In the genomic region with DNA sequence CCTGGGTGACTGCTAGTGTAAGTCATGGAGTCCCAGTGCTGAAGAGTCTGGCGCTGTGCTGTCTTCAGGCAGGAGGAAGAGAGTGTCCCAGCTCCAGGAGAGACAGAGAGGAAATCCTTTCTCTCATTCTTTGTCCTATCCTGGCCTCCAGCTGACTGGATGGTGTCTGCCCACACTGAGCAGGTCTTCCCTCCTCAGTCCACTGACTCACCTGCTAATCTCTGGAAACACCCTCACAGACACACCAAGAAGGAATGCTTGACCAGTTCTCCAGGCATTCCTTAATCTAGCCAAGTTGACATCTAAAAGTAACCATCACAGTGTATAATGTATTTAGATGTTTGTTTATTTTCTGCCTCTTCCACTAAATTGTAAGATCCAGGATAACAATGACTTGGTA, we compare ENCODE assay signal across 1 cellular context.
TF ChIP-seq lines count a peak whose summit lies in the region.

No MANE protein-coding gene starts in this region.

TF ChIP-seq in SK-N-SH treated with all-trans-retinoic acid at 6 μM for 48 hours, 23 proteins besides CTCF, POLR2A, EP300 and RAD21 (continued from another document):
- no peak for TF ChIP-seq PATZ1 (CRISPR knock-in tag; IDR thresholded peaks at IDR 0.05; ENCODE audit: borderline replicate concordance)
- no peak for TF ChIP-seq ARNTL (CRISPR knock-in tag; IDR thresholded peaks at IDR 0.05; ENCODE audit: borderline replicate concordance, low read depth)
- no peak for TF ChIP-seq POU6F1 (CRISPR knock-in tag; IDR thresholded peaks at IDR 0.05; ENCODE audit: borderline replicate concordance, low read depth)
- no peak for TF ChIP-seq ZNF565 (CRISPR knock-in tag; conservative IDR thresholded peaks at IDR 0.05; ENCODE audit: low read depth)
- no peak for TF ChIP-seq ISL1 (CRISPR knock-in tag; IDR thresholded peaks at IDR 0.05)
- TF ChIP-seq ZC3H10 (CRISPR knock-in tag; IDR thresholded peaks at IDR 0.05): no peak
- no peak for TF ChIP-seq ZNF70 (CRISPR knock-in tag; IDR thresholded peaks at IDR 0.05)
- TF ChIP-seq ZFP3 (CRISPR knock-in tag; IDR thresholded peaks at IDR 0.05): no peak
- no peak for TF ChIP-seq ESRRG (CRISPR knock-in tag; IDR thresholded peaks at IDR 0.05)
- TF ChIP-seq CSRNP3 (CRISPR knock-in tag; IDR thresholded peaks at IDR 0.05): no peak
- TF ChIP-seq CSDC2 (CRISPR knock-in tag; IDR thresholded peaks at IDR 0.05): no peak
- TF ChIP-seq RARB (CRISPR knock-in tag; IDR thresholded peaks at IDR 0.05): no peak
TF ChIP-seq in SK-N-SH treated with all-trans-retinoic acid at 6 μM for 48 hours: peak in this region for 0.
